Comparison of ENCODE assay signal across 8 cellular contexts in genomic region chr4:53653484-53654053, GRCh38.
DNase-seq lines count a peak whose midpoint lies in the region; ATAC-seq and TF ChIP-seq lines count a peak whose summit lies in the region.

No MANE protein-coding gene starts in this region.

- H3K4me3 ChIP-seq in OCI-LY7 (ENCODE audit: low read depth, low read length, poor library complexity, severe bottlenecking), result no peak overlapping the region
- H3K4me3 ChIP-seq in lower leg skin (ENCODE audit: low read depth, poor library complexity, severe bottlenecking), result no peak overlapping the region

- ATAC-seq in GM18861 (IDR thresholded peaks at IDR 0.05; ENCODE audit: unreplicated experiment) (peak; percentile 83), HG03064 (IDR thresholded peaks at IDR 0.05; ENCODE audit: low read depth, unreplicated experiment) (peak; percentile 72), left lobe of liver (peak; percentile 87), T-helper 17 cell (no peak)

- no peaks in the 10 kb centered on the region for H3K36me3 ChIP-seq in OCI-LY7 (ENCODE audit: insufficient read depth, low read length)

- no peak overlapping the region for H3K27ac Mint-ChIP-seq in T-helper 17 cell

- CTCF ChIA-PET in OCI-LY7 (lab: Charles Lee; ENCODE audit: unreplicated experiment), result no interaction called here

- WGBS in lower leg skin, 2 donors, result 64 to 68% methylated on average over 6 of the region's 6 CpGs

- no peaks in the 10 kb centered on the region for H3K9me2 ChIP-seq in OCI-LY7 (ENCODE audit: insufficient read depth, low read length)

- POLR2A ChIA-PET in OCI-LY7 (lab: Charles Lee), result no interaction called here

- no peak overlapping the region for H3K27ac ChIP-seq in OCI-LY7 (ENCODE audit: low read depth, low read length, poor library complexity, severe bottlenecking)

- peaks cover 24% of the 10 kb centered on the region for H3K27me3 Mint-ChIP-seq in T-helper 17 cell

- no peak overlapping the region for H3K4me2 ChIP-seq in OCI-LY7 (ENCODE audit: low read length)

- no peaks in the 10 kb centered on the region for H4K20me1 ChIP-seq in OCI-LY7 (ENCODE audit: insufficient read depth, low read length)

- no peaks in the 10 kb centered on the region for H3K4me1 ChIP-seq in OCI-LY7 (ENCODE audit: insufficient read depth, low read length, poor library complexity, severe bottlenecking)

- no peaks in the 10 kb centered on the region for H3K79me2 ChIP-seq in OCI-LY7 (ENCODE audit: insufficient read depth, low read depth, low read length)

- H3K4me1 Mint-ChIP-seq in T-helper 17 cell, result no peaks in the 10 kb centered on the region

- no peak for TF ChIP-seq POLR2A in lower leg skin (IDR thresholded peaks at IDR 0.05)

- no TSS peak for BruUV-seq in OCI-LY7 (replicated peaks; lab: Mats Ljungman, UMichigan)

- H3K9me3 ChIP-seq in OCI-LY7 (ENCODE audit: low read length) (no peaks in the 10 kb centered on the region), T-helper 17 cell (ENCODE audit: control insufficient read depth, low read length, poor library complexity, severe bottlenecking) (no peaks in the 10 kb centered on the region)

- no peak overlapping the region for H3K4me3 Mint-ChIP-seq in T-helper 17 cell

- DNase-seq in OCI-LY7 (ENCODE audit: low spot score) (peak; percentile 23), left lobe of liver (ENCODE audit: low spot score) (peak; percentile 69), lower leg skin (ENCODE audit: low spot score in 2 of 2) (no peak), T-helper 17 cell (no peak), germinal center (ENCODE audit: low spot score) (no peak)
- no peak for DNase-seq in activated naive CD4-positive, alpha-beta T cell treated with Interleukin-2 at 50 U/mL for 16 hours

- no peak overlapping the region for H2AFZ ChIP-seq in OCI-LY7 (ENCODE audit: low read length)

- no peaks in the 10 kb centered on the region for H3K36me3 Mint-ChIP-seq in T-helper 17 cell (ENCODE audit: low read depth)

- intact Hi-C loops in OCI-LY7 (cut with micrococcal nuclease; ENCODE audit: unreplicated experiment), result no loop called here
- intact Hi-C loops in lower leg skin (cut with DNase I; ENCODE audit: low total_unique reads), result no loop called here

- TF ChIP-seq CTCF in OCI-LY7 (conservative IDR thresholded peaks at IDR 0.05; ENCODE audit: low read length) (no peak), lower leg skin (IDR thresholded peaks at IDR 0.05) (no peak)

Comparison
In these comparisons a context has a peak if more than half of its experiments do, and no peak if none do; other contexts are left out.
1. DNase-seq: peak in OCI-LY7 (single experiment) and left lobe of liver (single experiment); none in activated naive CD4-positive, alpha-beta T cell treated with Interleukin-2 at 50 U/mL for 16 hours (single experiment), lower leg skin (0 of 2), T-helper 17 cell (0 of 3) and germinal center (single experiment).